In genomic region chr1:20185834-20186782, GRCh38 we compare ENCODE assay signal across 9 cellular contexts. TPM values are rescaled to one million over a fixed set of nuclear protein-coding genes. Genes with fewer than 3 reads are reported as not detected.
A peak's percentile ranks its signal among the peaks of the same experiment; 100 is the strongest.
DNase-seq lines count a peak whose midpoint lies in the region; ATAC-seq and TF ChIP-seq lines count a peak whose summit lies in the region.
"Had no signal": no experiment of that assay in that cellular context is flagged by ENCODE, and none has a peak within 500 bp of the region (broad histone marks: within the 10 kb centered on the region; RNA-seq: fewer than 3 reads in every experiment).

Gene PLA2G2C, minus strand, starts transcription at chr1:20186518. Its CDS starts 9,155 bp downstream, at chr1:20177363.
A gene with protein sequence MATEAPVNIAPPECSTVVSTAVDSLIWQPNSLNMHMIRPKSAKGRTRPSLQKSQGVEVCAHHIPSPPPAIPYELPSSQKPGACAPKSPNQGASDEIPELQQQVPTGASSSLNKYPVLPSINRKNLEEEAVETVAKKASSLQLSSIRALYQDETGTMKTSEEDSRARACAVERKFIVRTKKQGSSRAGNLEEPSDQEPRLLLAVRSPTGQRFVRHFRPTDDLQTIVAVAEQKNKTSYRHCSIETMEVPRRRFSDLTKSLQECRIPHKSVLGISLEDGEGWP (plus strand): TSS chr1:20186096. CDS start chr1:20190562, 4,466 bp downstream.

- TF ChIP-seq CTCF in neural progenitor cell (IDR thresholded peaks at IDR 0.05) (no peak), thyroid gland (IDR thresholded peaks at IDR 0.05) (no peak)

- peak within 1 kb of the TSS; percentile 93 for H3K4me2 ChIP-seq in neural progenitor cell

- DNase-seq in NCI-H1092 treated with DMSO at 0.1 percent for 48 hours (lab: John Stamatoyannopoulos, UW) (peak; percentile 43), neural progenitor cell (ENCODE audit: low spot score) (peak; percentile 67), thyroid gland (peak; percentile 76 to 85), NCI-H2196 treated with DMSO at 0.1 percent for 48 hours (lab: John Stamatoyannopoulos, UW; ENCODE audit: unreplicated experiment) (no peak), NCI-H2107 treated with DMSO at 0.1 percent for 48 hours (lab: John Stamatoyannopoulos, UW; ENCODE audit: unreplicated experiment) (no peak), HK-2 (ENCODE audit: unreplicated experiment) (no peak)
- peak; percentile 36 to 44 (median 41) for DNase-seq in activated CD8-positive, alpha-beta memory T cell treated with anti-CD3 and anti-CD28 coated beads for 48 hours (ENCODE audit: low read depth in 2 of 3, low spot score in 2 of 3)

- no peaks in the 10 kb centered on the region for H3K79me2 ChIP-seq in neural progenitor cell (ENCODE audit: low read depth)

- no peak within 1 kb of the TSS for H3K9ac ChIP-seq in neural progenitor cell

- H3K36me3 ChIP-seq in neural progenitor cell, result no peaks in the 10 kb centered on the region
- no peaks in the 10 kb centered on the region for H3K36me3 ChIP-seq in thyroid gland

- H3K9me3 ChIP-seq in neural progenitor cell (ENCODE audit: low read depth), result no peaks in the 10 kb centered on the region
- H3K9me3 ChIP-seq in thyroid gland, result no peaks in the 10 kb centered on the region

- H3K4me1 Mint-ChIP-seq in neural progenitor cell, result peaks cover 28% of the 10 kb centered on the region

- H3K27me3 ChIP-seq in neural progenitor cell, result peaks cover 53% of the 10 kb centered on the region
- H3K27me3 ChIP-seq in thyroid gland, result no peaks in the 10 kb centered on the region

- no peaks in the 10 kb centered on the region for H3K9me3 Mint-ChIP-seq in neural progenitor cell

- intact Hi-C loops in thyroid gland (cut with DNase I), result no loop called here

- H4K20me1 ChIP-seq in neural progenitor cell (ENCODE audit: low read depth), result no peaks in the 10 kb centered on the region

- H3K27ac ChIP-seq in neural progenitor cell, result no peak within 1 kb of the TSS
- peak within 1 kb of the TSS; percentile 56 to 75 (median 58) for H3K27ac ChIP-seq in thyroid gland

- peak within 1 kb of the TSS; percentile 96 for H3K27ac Mint-ChIP-seq in neural progenitor cell

- H3K4me3 ChIP-seq in neural progenitor cell (peak within 1 kb of the TSS; percentile 71), thyroid gland (replicated peaks in 1 of 3) (peak within 1 kb of the TSS in 2 of 3 donors; percentile 2 to 41)

- H3K4me1 ChIP-seq in neural progenitor cell (no peaks in the 10 kb centered on the region), thyroid gland (peaks cover 18 to 26% of the 10 kb centered on the region in 2 donors)

- peaks cover 7% of the 10 kb centered on the region for H3K27me3 Mint-ChIP-seq in neural progenitor cell (ENCODE audit: insufficient read depth, low read depth)

- H3K36me3 Mint-ChIP-seq in neural progenitor cell, result peaks cover 3% of the 10 kb centered on the region

- TF ChIP-seq POLR2A in thyroid gland (IDR thresholded peaks at IDR 0.05), result no peak

- 2 to 5% methylated on average over 21 to 33 of the region's 52 CpGs for WGBS in thyroid gland, 2 donors

- H3K4me3 Mint-ChIP-seq in neural progenitor cell, result peak within 1 kb of the TSS; percentile 89

- peak within 1 kb of the TSS; percentile 84 for H2AFZ ChIP-seq in neural progenitor cell (replicated peaks)

- peak; percentile 42 for ATAC-seq in esophagus mucosa

- H3F3A ChIP-seq in neural progenitor cell (ENCODE audit: low read depth), result peaks cover 4% of the 10 kb centered on the region

RNA-seq across cellular contexts. Expression of gene PLA2G2C, which starts in this region (rescaled TPM):
- total RNA-seq in esophagus mucosa (0.48 TPM), neural progenitor cell (ENCODE audit: low replicate concordance) (not detected in 2 replicates), thyroid gland (not detected)
- total RNA-seq: M059J had no signal

RNA-seq across cellular contexts. Expression of the second gene that starts in this region (rescaled TPM):
- total RNA-seq in esophagus mucosa (0.04 TPM), neural progenitor cell (ENCODE audit: low replicate concordance) (0.37 and 0.43 TPM in 2 replicates), thyroid gland (10 to 100 TPM in 1 of 4 donors, 1 to 10 TPM in 3; 4.8 to 10.9 (median 6.4) TPM)
- total RNA-seq: M059J had no signal

Comparison
In these comparisons a context has a peak if more than half of its experiments do, and no peak if none do; other contexts are left out.
1. Peak in ATAC-seq in esophagus mucosa; RNA of the genes that start here not detected or under 1 TPM.
2. Peak in DNase-seq, H3K4me3 ChIP-seq and H3K4me2 ChIP-seq in neural progenitor cell; RNA of the genes that start here not detected or under 1 TPM.
3. DNase-seq: peak in NCI-H1092 treated with DMSO at 0.1 percent for 48 hours (single experiment), activated CD8-positive, alpha-beta memory T cell treated with anti-CD3 and anti-CD28 coated beads for 48 hours (3 of 3) and thyroid gland (2 of 2); none in NCI-H2196 treated with DMSO at 0.1 percent for 48 hours (single experiment), NCI-H2107 treated with DMSO at 0.1 percent for 48 hours (single experiment) and HK-2 (single experiment).